ENCODE assay signal across 27 cellular contexts in the genomic region with DNA sequence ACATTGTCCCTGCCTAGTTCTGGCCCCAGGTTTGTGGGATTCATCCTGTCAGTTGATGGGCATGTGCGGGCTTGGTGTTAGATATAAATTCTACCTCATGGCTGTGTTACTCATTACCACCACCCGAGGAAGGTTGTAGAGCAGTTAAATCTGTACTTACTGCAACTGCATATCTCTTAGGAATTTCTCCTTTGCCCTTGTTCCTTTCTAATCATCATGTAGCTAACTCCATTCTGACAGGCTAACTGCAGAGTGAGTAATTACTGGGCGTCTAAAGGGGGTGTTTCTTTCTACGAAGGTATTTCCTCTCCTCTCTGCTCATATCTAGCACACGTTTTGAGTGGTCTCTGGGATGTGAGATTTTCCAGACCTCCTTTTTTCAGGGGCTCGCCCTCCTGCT.
DNase-seq lines count a peak whose midpoint lies in the region; ATAC-seq, FAIRE-seq and TF ChIP-seq lines count a peak whose summit lies in the region.
"Had no signal": no experiment of that assay in that cellular context is flagged by ENCODE, and none has a peak within 500 bp of the region (broad histone marks: within the 10 kb centered on the region; RNA-seq: fewer than 3 reads in every experiment).

No MANE protein-coding gene starts in this region.

- H3K27ac ChIP-seq in cardiac muscle cell (no peak overlapping the region), colonic mucosa (no peak overlapping the region)
- H3K27ac ChIP-seq: body of pancreas, heart right ventricle had no signal

- H3K27me3 ChIP-seq in cardiac muscle cell, result no peaks in the 10 kb centered on the region
- no peaks in the 10 kb centered on the region for H3K27me3 ChIP-seq in bronchial epithelial cell (ENCODE audit: control insufficient read depth, insufficient read depth, low read length)
- no peaks in the 10 kb centered on the region for H3K27me3 ChIP-seq in colonic mucosa
- H3K27me3 ChIP-seq: body of pancreas, heart right ventricle had no signal

- H3K4me3 ChIP-seq in cardiac muscle cell (no peak overlapping the region), bronchial epithelial cell (ENCODE audit: low read depth, low read length) (no peak overlapping the region), colonic mucosa (no peak overlapping the region)
- H3K4me3 ChIP-seq: body of pancreas, heart right ventricle had no signal

- peak; percentile 5 to 57 for DNase-seq in cardiac muscle cell (ENCODE audit: low read depth in 1 of 2, low spot score in 1 of 2)
- no peak for DNase-seq in left cardiac atrium
- peak; percentile 73 for DNase-seq in bronchial epithelial cell (ENCODE audit: low read depth)
- DNase-seq in iris pigment epithelial cell (ENCODE audit: low read depth), result peak; percentile 10
- DNase-seq in amygdala (lab: John Stamatoyannopoulos, UW), result no peak
- DNase-seq in colonic mucosa, result no peak
- no peak for DNase-seq in T-helper 2 cell
- DNase-seq in NCI-H446 (lab: John Stamatoyannopoulos, UW), result no peak
- DNase-seq: 8988T; activated CD4-positive, alpha-beta T cell treated with anti-CD3 and anti-CD28 coated beads for 36 hours; activated CD8-positive, alpha-beta memory T cell treated with anti-CD3 and anti-CD28 coated beads, Interleukin-2, amount 50 U/mL, for 48 hours; activated CD8-positive, alpha-beta T cell treated with anti-CD3 and anti-CD28 coated beads for 36 hours; activated naive CD4-positive, alpha-beta T cell treated with anti-CD3 and anti-CD28 coated beads for 36 hours; body of pancreas; Caco-2; DMS79 treated with DMSO at 0.1 percent for 48 hours; foreskin melanocyte; GF-D8; heart right ventricle; Kasumi-1; left colon; MV-4-11; NCI-H1436 treated with DMSO at 0.1 percent for 48 hours; NCI-H2081 treated with DMSO at 0.1 percent for 48 hours; NCI-H446 treated with DMSO at 0.1 percent for 48 hours; substantia nigra had no signal

- H3K4me1 ChIP-seq in cardiac muscle cell (ENCODE audit: low read depth), result no peaks in the 10 kb centered on the region
- no peaks in the 10 kb centered on the region for H3K4me1 ChIP-seq in colonic mucosa
- H3K4me1 ChIP-seq: body of pancreas, heart right ventricle had no signal

- ATAC-seq in left cardiac atrium, result no peak
- ATAC-seq: activated CD4-positive, alpha-beta T cell treated with anti-CD3 and anti-CD28 coated beads for 36 hours; activated CD8-positive, alpha-beta T cell treated with anti-CD3 and anti-CD28 coated beads for 36 hours; body of pancreas; HCT116; heart right ventricle; left colon had no signal

- H3K36me3 ChIP-seq in cardiac muscle cell, result no peaks in the 10 kb centered on the region
- H3K36me3 ChIP-seq in bronchial epithelial cell (ENCODE audit: control insufficient read depth, insufficient read depth, low read length), result no peaks in the 10 kb centered on the region
- no peaks in the 10 kb centered on the region for H3K36me3 ChIP-seq in colonic mucosa
- H3K36me3 ChIP-seq: heart right ventricle had no signal

- TF ChIP-seq CTCF in cardiac muscle cell (IDR thresholded peaks at IDR 0.05; ENCODE audit: low read depth, low read length), result no peak
- TF ChIP-seq CTCF in bronchial epithelial cell (IDR thresholded peaks at IDR 0.05; ENCODE audit: insufficient read depth, low read length, severe bottlenecking), result no peak
- no peak for TF ChIP-seq CTCF in colonic mucosa (IDR thresholded peaks at IDR 0.05)

- FAIRE-seq in bronchial epithelial cell (lab: Jason Lieb, UNC), result no peak

- H3K9ac ChIP-seq in colonic mucosa (ENCODE audit: low read depth in 2 of 2, low read length in 2 of 2), result no peak overlapping the region

- intact Hi-C loops in left cardiac atrium (cut with DNase I), result no loop called here
- intact Hi-C loops in colonic mucosa (cut with DNase I), result no loop called here

- no peaks in the 10 kb centered on the region for H3K9me3 ChIP-seq in cardiac muscle cell (ENCODE audit: low read depth)
- H3K9me3 ChIP-seq in colonic mucosa, result no peaks in the 10 kb centered on the region
- H3K9me3 ChIP-seq: body of pancreas, Caco-2 had no signal

Comparison
In these comparisons a context has a peak if more than half of its experiments do, and no peak if none do; other contexts are left out.
1. DNase-seq: peak in cardiac muscle cell (2 of 2), bronchial epithelial cell (single experiment) and iris pigment epithelial cell (single experiment); none in left cardiac atrium (single experiment), amygdala (0 of 56), colonic mucosa (single experiment), T-helper 2 cell (0 of 5) and NCI-H446 (0 of 2).